8 cellular contexts compared by ENCODE assay signal in genomic region chr18:31291688-31292087, GRCh38.
"Had no signal": no experiment of that assay in that cellular context is flagged by ENCODE, and none has a peak within 500 bp of the region (broad histone marks: within the 10 kb centered on the region; RNA-seq: fewer than 3 reads in every experiment).

No MANE protein-coding gene starts in this region.

- H3K4me1 Mint-ChIP-seq: IgD-negative memory B cell had no signal

- H3K27ac ChIP-seq: HL-60, KMS-11 had no signal

- H3K4me3 ChIP-seq: K562 had no signal

- ATAC-seq: HepG2, K562 had no signal

- H3K9ac ChIP-seq: KMS-11 had no signal

- DNase-seq: IMR-90, KBM-7, KG1 had no signal

- H3K4me3 Mint-ChIP-seq: IgD-negative memory B cell had no signal

- H3K36me3 Mint-ChIP-seq: IgD-negative memory B cell had no signal

- H3K27me3 Mint-ChIP-seq: IgD-negative memory B cell had no signal

- H3K27ac Mint-ChIP-seq: IgD-negative memory B cell had no signal
